2 cellular contexts compared by ENCODE assay signal in genomic region chr17:17562145-17562529, GRCh38.
TF ChIP-seq lines count a peak whose summit lies in the region.

No MANE protein-coding gene starts in this region.

TF ChIP-seq in liver, 16 proteins besides CTCF, POLR2A, EP300 and RAD21:
- no peak for TF ChIP-seq JUND (IDR thresholded peaks at IDR 0.05)
- no peak for TF ChIP-seq ATF3 (IDR thresholded peaks at IDR 0.05)
- no peak for TF ChIP-seq TAF1 (conservative IDR thresholded peaks at IDR 0.05)
- TF ChIP-seq MAX (IDR thresholded peaks at IDR 0.05), result no peak

TF ChIP-seq in HepG2, 621 proteins besides CTCF, POLR2A, EP300 and RAD21:
- TF ChIP-seq ZBTB33 (CRISPR knock-in tag; IDR thresholded peaks at IDR 0.05), result no peak
- no peak for TF ChIP-seq TCF12 (IDR thresholded peaks at IDR 0.05)
- TF ChIP-seq TCF12 (CRISPR knock-in tag; IDR thresholded peaks at IDR 0.05), result no peak
- TF ChIP-seq NFE2 (CRISPR knock-in tag; IDR thresholded peaks at IDR 0.05), result no peak
- no peak for TF ChIP-seq ZBTB14 (CRISPR knock-in tag; IDR thresholded peaks at IDR 0.05)
- no peak for TF ChIP-seq SAP130 (CRISPR knock-in tag; IDR thresholded peaks at IDR 0.05; ENCODE audit: low read depth)
- no peak for TF ChIP-seq ZFYVE20 (CRISPR knock-in tag; IDR thresholded peaks at IDR 0.05; ENCODE audit: borderline replicate concordance, low read depth)
- no peak for TF ChIP-seq KDM1A (CRISPR knock-in tag; IDR thresholded peaks at IDR 0.05)
- TF ChIP-seq MBNL3 (CRISPR knock-in tag; conservative IDR thresholded peaks at IDR 0.05), result no peak
- TF ChIP-seq ZBTB20 (CRISPR knock-in tag; IDR thresholded peaks at IDR 0.05; ENCODE audit: borderline replicate concordance, low read depth), result no peak
- TF ChIP-seq TFDP2 (CRISPR knock-in tag; IDR thresholded peaks at IDR 0.05), result no peak
- no peak for TF ChIP-seq TSC22D2 (CRISPR knock-in tag; IDR thresholded peaks at IDR 0.05; ENCODE audit: borderline replicate concordance)
- TF ChIP-seq MAX (IDR thresholded peaks at IDR 0.05), result no peak
- no peak for TF ChIP-seq ZNF503 (CRISPR knock-in tag; IDR thresholded peaks at IDR 0.05)
- no peak for TF ChIP-seq ZNF574 (CRISPR knock-in tag; IDR thresholded peaks at IDR 0.05)
- no peak for TF ChIP-seq PRDM10 (CRISPR knock-in tag; IDR thresholded peaks at IDR 0.05; ENCODE audit: low read depth)
- no peak for TF ChIP-seq GPBP1L1 (CRISPR knock-in tag; IDR thresholded peaks at IDR 0.05)
- no peak for TF ChIP-seq ZHX1 (CRISPR knock-in tag; IDR thresholded peaks at IDR 0.05; ENCODE audit: low read depth)
- no peak for TF ChIP-seq FOXO4 (CRISPR knock-in tag; conservative IDR thresholded peaks at IDR 0.05)
- no peak for TF ChIP-seq ZNF816 (CRISPR knock-in tag; IDR thresholded peaks at IDR 0.05; ENCODE audit: borderline replicate concordance)
